In genomic region chr15:89034305-89034704, GRCh38 we compare ENCODE assay signal across 10 cellular contexts. TPM values are rescaled to one million over a fixed set of nuclear protein-coding genes. Genes with fewer than 3 reads are reported as not detected.
DNase-seq lines count a peak whose midpoint lies in the region; ATAC-seq and TF ChIP-seq lines count a peak whose summit lies in the region.
"Had no signal": no experiment of that assay in that cellular context is flagged by ENCODE, and none has a peak within 500 bp of the region (broad histone marks: within the 10 kb centered on the region; RNA-seq: fewer than 3 reads in every experiment).

No MANE protein-coding gene starts in this region.

- TF ChIP-seq CTCF in 22Rv1 (IDR thresholded peaks at IDR 0.05) = peak; percentile 38
- peak; percentile 62 for TF ChIP-seq CTCF in endodermal cell (conservative IDR thresholded peaks at IDR 0.05)
- TF ChIP-seq CTCF in sigmoid colon (IDR thresholded peaks at IDR 0.05) = no peak

- H3K4me3 ChIP-seq in endodermal cell (ENCODE audit: low read length) (no peak overlapping the region), sigmoid colon (no peak overlapping the region)
- H3K4me3 ChIP-seq: tibial nerve had no signal

- H3K36me3 Mint-ChIP-seq in endodermal cell (ENCODE audit: low read depth) = no peaks in the 10 kb centered on the region
- H3K36me3 Mint-ChIP-seq: memory B cell had no signal

- no peak for ATAC-seq in GM21576 (IDR thresholded peaks at IDR 0.05; ENCODE audit: unreplicated experiment)
- ATAC-seq in HG03025 (IDR thresholded peaks at IDR 0.05; ENCODE audit: low FRiP score, unreplicated experiment) = no peak

- H3K27ac ChIP-seq in 22Rv1 (no peak overlapping the region), endodermal cell (ENCODE audit: low read depth, low read length) (no peak overlapping the region), sigmoid colon (no peak overlapping the region)
- H3K27ac ChIP-seq: tibial nerve had no signal

- intact Hi-C loops in sigmoid colon (cut with DNase I) = no loop called here

- no peaks in the 10 kb centered on the region for H3K4me1 Mint-ChIP-seq in endodermal cell
- H3K4me1 Mint-ChIP-seq: memory B cell had no signal

- no peaks in the 10 kb centered on the region for H3K9me3 ChIP-seq in endodermal cell (ENCODE audit: control insufficient read depth, low read length)
- H3K9me3 ChIP-seq in sigmoid colon = no peaks in the 10 kb centered on the region
- H3K9me3 ChIP-seq: tibial nerve had no signal

- no peak overlapping the region for H3K9ac ChIP-seq in endodermal cell (ENCODE audit: extremely low read depth, low read length, poor library complexity, severe bottlenecking)

- peaks cover 8% of the 10 kb centered on the region for H3K9me3 Mint-ChIP-seq in endodermal cell
- H3K9me3 Mint-ChIP-seq: memory B cell had no signal

- H3K4me1 ChIP-seq in endodermal cell (ENCODE audit: control insufficient read depth, insufficient read depth, low read length) (no peaks in the 10 kb centered on the region), sigmoid colon (peaks cover 0 to 7% (median 3%) of the 10 kb centered on the region in 4 donors)
- H3K4me1 ChIP-seq: tibial nerve had no signal

- H3K27me3 Mint-ChIP-seq in endodermal cell (ENCODE audit: insufficient read depth) = no peaks in the 10 kb centered on the region

- 90 to 99% methylated on average over 3 to 4 of the region's 4 CpGs for WGBS in endodermal cell (ENCODE audit: insufficient coverage in 1 of 2, insufficient read length in 1 of 2), 2 experiments
- 34 to 51% methylated on average over 4 of the region's 4 CpGs for WGBS in sigmoid colon, 2 donors

- no peak overlapping the region for H3K27ac Mint-ChIP-seq in endodermal cell
- H3K27ac Mint-ChIP-seq: memory B cell had no signal

- TF ChIP-seq POLR2A in sigmoid colon (IDR thresholded peaks at IDR 0.05) = no peak

- H3K27me3 ChIP-seq in endodermal cell (ENCODE audit: control insufficient read depth, insufficient read depth, low read length, poor library complexity, severe bottlenecking) (no peaks in the 10 kb centered on the region), sigmoid colon (peaks cover 0 to 5% (median 0%) of the 10 kb centered on the region in 3 donors)
- H3K27me3 ChIP-seq: tibial nerve had no signal

- H3K36me3 ChIP-seq in endodermal cell (ENCODE audit: control insufficient read depth, insufficient read depth, low read length) (no peaks in the 10 kb centered on the region), sigmoid colon (no peaks in the 10 kb centered on the region)
- H3K36me3 ChIP-seq: tibial nerve had no signal

- H3K4me3 Mint-ChIP-seq in endodermal cell = no peak overlapping the region
- H3K4me3 Mint-ChIP-seq: memory B cell had no signal

- TF ChIP-seq EP300 in sigmoid colon (IDR thresholded peaks at IDR 0.05) = no peak

- DNase-seq in ELR (ENCODE audit: low read depth) (peak; percentile 42), NCI-H69 (lab: John Stamatoyannopoulos, UW) (peak; percentile 14), endodermal cell (no peak), sigmoid colon (no peak), H4 (ENCODE audit: low spot score) (no peak)

RNA-seq across cellular contexts. Expression of gene ABHD2, which starts 54.0 kb away (rescaled TPM):
- 10 to 100 TPM; 24.1 to 26.0 TPM for total RNA-seq in endodermal cell
- 18.6 TPM for polyA plus RNA-seq in endodermal cell (2013, experiment 1 of 2)
- polyA plus RNA-seq in endodermal cell (2013, experiment 2 of 2) = 18.1 TPM
- total RNA-seq in sigmoid colon = 10 to 100 TPM; 32.9 to 81.5 (median 49.0) TPM
- polyA plus RNA-seq in sigmoid colon = 10 to 100 TPM in 1 of 3 donors, 1 to 10 TPM in 2; 1.8 to 27.7 (median 4.2) TPM
- total RNA-seq in H4 (2014; rRNA removed; shearing (Covaris generic)) = 15.2 and 19.0 TPM in 2 replicates

Comparison
In these comparisons a context has a peak if more than half of its experiments do, and no peak if none do; other contexts are left out.
1. CTCF ChIP-seq: peak in 22Rv1 (single experiment) and endodermal cell (single experiment); none in sigmoid colon (0 of 4).
2. DNase-seq: peak in ELR (single experiment) and NCI-H69 (single experiment); none in endodermal cell (single experiment), sigmoid colon (single experiment) and H4 (single experiment).